Comparison of ENCODE assay signal across 2 cellular contexts in the genomic region with DNA sequence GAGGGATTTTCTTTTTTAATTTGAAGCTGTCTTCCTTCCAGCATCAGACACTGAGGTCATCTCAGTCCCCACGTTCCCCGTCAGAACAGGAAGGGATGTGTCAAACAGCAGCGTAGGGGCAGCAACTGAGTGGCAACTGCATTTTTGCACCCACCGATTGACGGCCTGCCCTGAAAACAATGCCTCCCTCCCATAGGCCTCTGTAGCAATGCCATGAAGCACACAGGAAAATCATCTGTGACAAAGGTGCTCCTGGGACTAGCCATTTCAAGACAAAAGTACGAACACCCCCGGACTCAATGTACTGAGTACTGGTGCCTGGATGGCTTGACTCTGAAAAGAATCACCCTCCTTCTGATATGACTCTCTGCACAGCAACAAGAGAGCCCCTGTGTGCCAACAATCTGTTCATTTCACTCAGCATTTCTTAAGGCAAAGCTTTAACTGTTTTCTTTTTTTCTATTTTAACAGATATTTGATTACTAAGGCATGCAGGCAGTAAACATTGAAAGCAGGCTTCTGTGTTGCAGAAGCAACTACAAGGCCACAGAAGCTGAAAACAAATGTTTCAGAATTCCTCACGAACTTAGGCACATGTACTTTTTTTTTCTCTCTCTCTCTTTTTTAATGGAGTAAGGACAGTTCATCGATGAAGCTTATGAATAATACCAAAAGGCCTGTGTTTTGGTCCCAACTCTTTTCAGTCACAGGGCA.
TF ChIP-seq lines count a peak whose summit lies in the region.

No MANE protein-coding gene starts in this region.

TF ChIP-seq in endothelial cell of umbilical vein, 7 proteins besides CTCF, POLR2A, EP300 and RAD21:
- no peak for TF ChIP-seq GATA2 (IDR thresholded peaks at IDR 0.05; ENCODE audit: insufficient read depth, insufficient read length, low read depth, low read length)

TF ChIP-seq in HEK293T, 16 proteins besides CTCF, POLR2A, EP300 and RAD21:
- no peak for TF ChIP-seq LEF1 (IDR thresholded peaks at IDR 0.05; ENCODE audit: borderline replicate concordance)
- no peak for TF ChIP-seq CTBP1 (IDR thresholded peaks at IDR 0.05; ENCODE audit: borderline replicate concordance)
- no peak for TF ChIP-seq HDGF (IDR thresholded peaks at IDR 0.05; ENCODE audit: borderline replicate concordance)
- no peak for TF ChIP-seq L3MBTL2 (conservative IDR thresholded peaks at IDR 0.05)
- no peak for TF ChIP-seq NFRKB (IDR thresholded peaks at IDR 0.05)
- TF ChIP-seq BHLHE40 (IDR thresholded peaks at IDR 0.05; ENCODE audit: borderline replicate concordance), result no peak
- TF ChIP-seq FOXA1 (IDR thresholded peaks at IDR 0.05), result no peak
- no peak for TF ChIP-seq ELF4 (IDR thresholded peaks at IDR 0.05)
- no peak for TF ChIP-seq TARDBP (IDR thresholded peaks at IDR 0.05)
- TF ChIP-seq FOXM1 (IDR thresholded peaks at IDR 0.05; ENCODE audit: borderline replicate concordance), result no peak
- TF ChIP-seq SUZ12 (IDR thresholded peaks at IDR 0.05), result no peak
- TF ChIP-seq ARNT (IDR thresholded peaks at IDR 0.05), result no peak
- TF ChIP-seq, protein P1, sequence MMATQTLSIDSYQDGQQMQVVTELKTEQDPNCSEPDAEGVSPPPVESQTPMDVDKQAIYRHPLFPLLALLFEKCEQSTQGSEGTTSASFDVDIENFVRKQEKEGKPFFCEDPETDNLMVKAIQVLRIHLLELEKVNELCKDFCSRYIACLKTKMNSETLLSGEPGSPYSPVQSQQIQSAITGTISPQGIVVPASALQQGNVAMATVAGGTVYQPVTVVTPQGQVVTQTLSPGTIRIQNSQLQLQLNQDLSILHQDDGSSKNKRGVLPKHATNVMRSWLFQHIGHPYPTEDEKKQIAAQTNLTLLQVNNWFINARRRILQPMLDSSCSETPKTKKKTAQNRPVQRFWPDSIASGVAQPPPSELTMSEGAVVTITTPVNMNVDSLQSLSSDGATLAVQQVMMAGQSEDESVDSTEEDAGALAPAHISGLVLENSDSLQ (IDR thresholded peaks at IDR 0.05), result no peak
- TF ChIP-seq ZNF384 (IDR thresholded peaks at IDR 0.05), result no peak
- TF ChIP-seq SP1 (IDR thresholded peaks at IDR 0.05), result no peak
- TF ChIP-seq FOXK2 (IDR thresholded peaks at IDR 0.05), result no peak
